ENCODE assay signal across 11 cellular contexts in genomic region chr21:41783476-41784150, GRCh38. TPM values are rescaled to one million over a fixed set of nuclear protein-coding genes. Genes with fewer than 3 reads are reported as not detected.
DNase-seq lines count a peak whose midpoint lies in the region; ATAC-seq and TF ChIP-seq lines count a peak whose summit lies in the region.
"Had no signal": no experiment of that assay in that cellular context is flagged by ENCODE, and none has a peak within 500 bp of the region (broad histone marks: within the 10 kb centered on the region; RNA-seq: fewer than 3 reads in every experiment).

No MANE protein-coding gene starts in this region.

- intact Hi-C loops in left colon (cut with DNase I, micrococcal nuclease), result loop anchor here in 1 of 2 donors (10.0 kb wide), 1 partner anchor 499 kb away; no protein-coding TSS in a partner anchor
- intact Hi-C loops in CD4-positive, alpha-beta T cell (cut with DNase I, micrococcal nuclease), result no loop called here

- DNase-seq in Daoy (ENCODE audit: low read depth), result peak; percentile 98
- DNase-seq in LoVo (ENCODE audit: low spot score), result peak; percentile 94
- DNase-seq in left colon, result peak; percentile 88 to 89
- no peak for DNase-seq in chondrocyte (ENCODE audit: low spot score)
- DNase-seq in CD4-positive, alpha-beta T cell, result no peak
- DNase-seq: activated CD4-positive, alpha-beta T cell treated with anti-CD3 and anti-CD28 coated beads, Interleukin-2, amount 50 U/mL, for 1 hour; retina had no signal

- H3K27ac Mint-ChIP-seq in chondrocyte (ENCODE audit: unreplicated experiment), result no peak overlapping the region
- no peak overlapping the region for H3K27ac Mint-ChIP-seq in CD4-positive, alpha-beta T cell

- ATAC-seq in SK-N-SH treated with all-trans-retinoic acid at 6 μM for 48 hours, result peak; percentile 73
- peak; percentile 76 for ATAC-seq in left colon
- ATAC-seq in HG02642 (IDR thresholded peaks at IDR 0.05; ENCODE audit: poor library complexity, unreplicated experiment), result no peak
- ATAC-seq in HG03565 (IDR thresholded peaks at IDR 0.05; ENCODE audit: unreplicated experiment), result no peak
- no peak for ATAC-seq in CD4-positive, alpha-beta T cell (ENCODE audit: poor library complexity)

- peaks cover 59% of the 10 kb centered on the region for H3K27me3 ChIP-seq in CD4-positive, alpha-beta T cell (ENCODE audit: control insufficient read depth, insufficient read depth, low read length)

- H3K9me3 Mint-ChIP-seq in chondrocyte (ENCODE audit: low read depth), result no peaks in the 10 kb centered on the region
- H3K9me3 Mint-ChIP-seq in CD4-positive, alpha-beta T cell, result no peaks in the 10 kb centered on the region

- H3K27me3 Mint-ChIP-seq in chondrocyte (ENCODE audit: low read depth), result peaks cover 4% of the 10 kb centered on the region
- peaks cover 75% of the 10 kb centered on the region for H3K27me3 Mint-ChIP-seq in CD4-positive, alpha-beta T cell

- H3K27ac ChIP-seq in CD4-positive, alpha-beta T cell (ENCODE audit: low read depth, low read length), result no peak overlapping the region
- H3K27ac ChIP-seq: tibial nerve had no signal

- TF ChIP-seq CTCF in chondrocyte (IDR thresholded peaks at IDR 0.05), result no peak
- TF ChIP-seq CTCF in CD4-positive, alpha-beta T cell (IDR thresholded peaks at IDR 0.05), result no peak

- no peaks in the 10 kb centered on the region for H3K9me3 ChIP-seq in CD4-positive, alpha-beta T cell (ENCODE audit: control insufficient read depth, low read length)
- H3K9me3 ChIP-seq: tibial nerve had no signal

- CTCF ChIA-PET in CD4-positive, alpha-beta T cell (lab: Charles Lee), result no interaction called here

- POLR2A ChIA-PET in CD4-positive, alpha-beta T cell (lab: Charles Lee), result no interaction called here

- H3K36me3 Mint-ChIP-seq in chondrocyte (ENCODE audit: low read depth), result no peaks in the 10 kb centered on the region
- H3K36me3 Mint-ChIP-seq in CD4-positive, alpha-beta T cell (ENCODE audit: low read depth), result no peaks in the 10 kb centered on the region

- no peak overlapping the region for H3K4me3 Mint-ChIP-seq in chondrocyte (ENCODE audit: unreplicated experiment)
- no peak overlapping the region for H3K4me3 Mint-ChIP-seq in CD4-positive, alpha-beta T cell

- H3K4me1 Mint-ChIP-seq in chondrocyte (ENCODE audit: low read depth), result peaks cover 28% of the 10 kb centered on the region
- H3K4me1 Mint-ChIP-seq in CD4-positive, alpha-beta T cell (ENCODE audit: low read depth), result peaks cover 15% of the 10 kb centered on the region

TF ChIP-seq in SK-N-SH treated with all-trans-retinoic acid at 6 μM for 48 hours, 23 proteins besides CTCF, POLR2A, EP300 and RAD21:
- TF ChIP-seq ZNF70 (CRISPR knock-in tag; IDR thresholded peaks at IDR 0.05) (no peak), ZNF8 (CRISPR knock-in tag; IDR thresholded peaks at IDR 0.05) (no peak), CREB5 (CRISPR knock-in tag; IDR thresholded peaks at IDR 0.05; ENCODE audit: low read depth) (no peak), BACH2 (CRISPR knock-in tag; IDR thresholded peaks at IDR 0.05; ENCODE audit: borderline replicate concordance) (no peak), ARNTL (CRISPR knock-in tag; IDR thresholded peaks at IDR 0.05; ENCODE audit: borderline replicate concordance, low read depth) (no peak), GLIS3 (CRISPR knock-in tag; IDR thresholded peaks at IDR 0.05) (no peak), ISL1 (CRISPR knock-in tag; IDR thresholded peaks at IDR 0.05) (no peak), CSDC2 (CRISPR knock-in tag; IDR thresholded peaks at IDR 0.05) (no peak)
- TF ChIP-seq, protein P1, sequence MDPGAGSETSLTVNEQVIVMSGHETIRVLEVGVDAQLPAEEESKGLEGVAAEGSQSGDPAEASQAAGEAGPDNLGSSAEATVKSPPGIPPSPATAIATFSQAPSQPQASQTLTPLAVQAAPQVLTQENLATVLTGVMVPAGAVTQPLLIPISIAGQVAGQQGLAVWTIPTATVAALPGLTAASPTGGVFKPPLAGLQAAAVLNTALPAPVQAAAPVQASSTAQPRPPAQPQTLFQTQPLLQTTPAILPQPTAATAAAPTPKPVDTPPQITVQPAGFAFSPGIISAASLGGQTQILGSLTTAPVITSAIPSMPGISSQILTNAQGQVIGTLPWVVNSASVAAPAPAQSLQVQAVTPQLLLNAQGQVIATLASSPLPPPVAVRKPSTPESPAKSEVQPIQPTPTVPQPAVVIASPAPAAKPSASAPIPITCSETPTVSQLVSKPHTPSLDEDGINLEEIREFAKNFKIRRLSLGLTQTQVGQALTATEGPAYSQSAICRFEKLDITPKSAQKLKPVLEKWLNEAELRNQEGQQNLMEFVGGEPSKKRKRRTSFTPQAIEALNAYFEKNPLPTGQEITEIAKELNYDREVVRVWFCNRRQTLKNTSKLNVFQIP (CRISPR knock-in tag; IDR thresholded peaks at IDR 0.05; ENCODE audit: borderline replicate concordance, low read depth), result no peak
- TF ChIP-seq, protein P2, sequence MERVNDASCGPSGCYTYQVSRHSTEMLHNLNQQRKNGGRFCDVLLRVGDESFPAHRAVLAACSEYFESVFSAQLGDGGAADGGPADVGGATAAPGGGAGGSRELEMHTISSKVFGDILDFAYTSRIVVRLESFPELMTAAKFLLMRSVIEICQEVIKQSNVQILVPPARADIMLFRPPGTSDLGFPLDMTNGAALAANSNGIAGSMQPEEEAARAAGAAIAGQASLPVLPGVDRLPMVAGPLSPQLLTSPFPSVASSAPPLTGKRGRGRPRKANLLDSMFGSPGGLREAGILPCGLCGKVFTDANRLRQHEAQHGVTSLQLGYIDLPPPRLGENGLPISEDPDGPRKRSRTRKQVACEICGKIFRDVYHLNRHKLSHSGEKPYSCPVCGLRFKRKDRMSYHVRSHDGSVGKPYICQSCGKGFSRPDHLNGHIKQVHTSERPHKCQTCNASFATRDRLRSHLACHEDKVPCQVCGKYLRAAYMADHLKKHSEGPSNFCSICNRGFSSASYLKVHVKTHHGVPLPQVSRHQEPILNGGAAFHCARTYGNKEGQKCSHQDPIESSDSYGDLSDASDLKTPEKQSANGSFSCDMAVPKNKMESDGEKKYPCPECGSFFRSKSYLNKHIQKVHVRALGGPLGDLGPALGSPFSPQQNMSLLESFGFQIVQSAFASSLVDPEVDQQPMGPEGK (CRISPR knock-in tag; IDR thresholded peaks at IDR 0.05; ENCODE audit: borderline replicate concordance), result no peak

RNA-seq across cellular contexts. Expression of gene RIPK4, which starts 16.8 kb away (rescaled TPM):
- 33.6 and 39.5 TPM in 2 replicates for total RNA-seq in Daoy (2014; rRNA removed; shearing (Covaris generic))
- 10 to 100 TPM; 11.0 to 16.0 TPM for total RNA-seq in left colon
- 6.1 to 11.3 TPM (median 11.1 TPM) in 3 replicates for total RNA-seq in chondrocyte
- 1 to 10 TPM; 2.5 to 3.0 TPM for total RNA-seq in CD4-positive, alpha-beta T cell

Comparison
In these comparisons a context has a peak if more than half of its experiments do, and no peak if none do; other contexts are left out.
1. DNase-seq: peak in Daoy (single experiment), LoVo (single experiment) and left colon (2 of 2); none in chondrocyte (single experiment) and CD4-positive, alpha-beta T cell (0 of 10).
2. ATAC-seq: peak in SK-N-SH treated with all-trans-retinoic acid at 6 μM for 48 hours (single experiment) and left colon (single experiment); none in HG02642 (single experiment), HG03565 (single experiment) and CD4-positive, alpha-beta T cell (single experiment).